8 cellular contexts compared by ENCODE assay signal in genomic region chr17:74379495-74380085, GRCh38. TPM values are rescaled to one million over a fixed set of nuclear protein-coding genes. Genes with fewer than 3 reads are reported as not detected.
DNase-seq lines count a peak whose midpoint lies in the region; ATAC-seq and TF ChIP-seq lines count a peak whose summit lies in the region.

No MANE protein-coding gene starts in this region.

- peak; percentile 98 for TF ChIP-seq CTCF in liver (IDR thresholded peaks at IDR 0.05; ENCODE audit: low read depth, low read length, missing input control)

- peaks cover 3 to 9% (median 6%) of the 10 kb centered on the region in 4 donors for H3K4me1 ChIP-seq in liver (ENCODE audit: control insufficient read depth in 4 of 4, insufficient read depth in 4 of 4, low read length in 3 of 4)

- ATAC-seq in HG03139 (IDR thresholded peaks at IDR 0.05; ENCODE audit: unreplicated experiment) (peak; percentile 60), HG02870 (IDR thresholded peaks at IDR 0.05; ENCODE audit: unreplicated experiment) (no peak)

- H3K9me3 ChIP-seq in liver (ENCODE audit: control insufficient read depth in 4 of 4, low read length in 3 of 4): no peaks in the 10 kb centered on the region

- H3K36me3 ChIP-seq in liver (ENCODE audit: control insufficient read depth in 4 of 4, insufficient read depth in 3 of 4, low read depth in 1 of 4, low read length in 3 of 4): no peaks in the 10 kb centered on the region

- TF ChIP-seq RAD21 in liver (IDR thresholded peaks at IDR 0.05): peak; percentile 99 to 100

- peak; percentile 52 for DNase-seq in DMS79 (lab: John Stamatoyannopoulos, UW)
- peak; percentile 89 for DNase-seq in NCI-H524 treated with DMSO at 0.1 percent for 48 hours (lab: John Stamatoyannopoulos, UW)
- DNase-seq in activated CD4-positive, alpha-beta T cell treated with anti-CD3 and anti-CD28 coated beads, Interleukin-2, amount 50 U/mL, for 1 hour: peak; percentile 94
- DNase-seq in dedifferentiated amniotic fluid mesenchymal stem cell (ENCODE audit: extremely low spot score): peak; percentile 26
- DNase-seq in stimulated activated CD4-positive, alpha-beta T cell treated with anti-CD3 and anti-CD28 coated beads, Interleukin-2, amount 100 ng/mL, for 4 hours (ENCODE audit: low read depth): peak; percentile 83

- H3K27me3 ChIP-seq in liver (ENCODE audit: control insufficient read depth in 4 of 4, insufficient read depth in 4 of 4, low read length in 3 of 4): no peaks in the 10 kb centered on the region

- 20% methylated on average over 20 of the region's 20 CpGs for WGBS in liver

- H3K27ac ChIP-seq in liver (ENCODE audit: low read depth in 1 of 2, low read length in 2 of 2): no peak overlapping the region

- H3K4me3 ChIP-seq in liver (ENCODE audit: low read depth in 1 of 3, low read length in 3 of 3): no peak overlapping the region

- H3K9ac ChIP-seq in liver (ENCODE audit: low read depth in 1 of 2, low read length in 2 of 2): no peak overlapping the region

TF ChIP-seq in liver, 16 proteins besides CTCF, POLR2A, EP300 and RAD21:
- TF ChIP-seq NR2F2 (IDR thresholded peaks at IDR 0.05) (no peak), YY1 (IDR thresholded peaks at IDR 0.05) (no peak), RXRA (IDR thresholded peaks at IDR 0.05) (peak in 1 of 2 donors; percentile 36), HNF4A (conservative IDR thresholded peaks at IDR 0.05) (peak in 1 of 2 donors; percentile 34)

RNA-seq across cellular contexts. Expression of gene GPR142, which starts 12.3 kb away (rescaled TPM):
- total RNA-seq in liver: under 1 TPM in 1 of 2 donors, not detected in 1; 0.08 TPM
- under 1 TPM in 1 of 2 donors, not detected in 1; 0.05 TPM for polyA plus RNA-seq in liver

RNA-seq across cellular contexts. Expression of gene BTBD17, which starts 17.9 kb away (rescaled TPM):
- total RNA-seq in liver: not detected
- polyA plus RNA-seq in liver: not detected

RNA-seq across cellular contexts. Expression of gene GPRC5C, which starts 52.3 kb away (rescaled TPM):
- total RNA-seq in liver: 10 to 100 TPM; 34.2 to 86.3 TPM
- polyA plus RNA-seq in liver: 100 to 1,000 TPM; 153 to 195 TPM

RNA-seq across cellular contexts. Expression of gene KIF19, which starts 53.6 kb away (rescaled TPM):
- 1 to 10 TPM in 1 of 2 donors, under 1 TPM in 1; 0.70 to 2.1 TPM for total RNA-seq in liver
- polyA plus RNA-seq in liver: under 1 TPM; 0.42 to 0.96 TPM

Comparison
In these comparisons a context has a peak if more than half of its experiments do, and no peak if none do; other contexts are left out.
1. DNase-seq: peak in every context shown above with its lines; median percentile 94 in activated CD4-positive, alpha-beta T cell treated with anti-CD3 and anti-CD28 coated beads, Interleukin-2, amount 50 U/mL, for 1 hour; 89 in NCI-H524 treated with DMSO at 0.1 percent for 48 hours; 83 in stimulated activated CD4-positive, alpha-beta T cell treated with anti-CD3 and anti-CD28 coated beads, Interleukin-2, amount 100 ng/mL, for 4 hours; 52 in DMS79; 26 in dedifferentiated amniotic fluid mesenchymal stem cell.